8 cellular contexts compared by ENCODE assay signal in genomic region chr13:23466144-23467002, GRCh38. TPM values are rescaled to one million over a fixed set of nuclear protein-coding genes. Genes with fewer than 3 reads are reported as not detected.
A peak's percentile ranks its signal among the peaks of the same experiment; 100 is the strongest.
DNase-seq lines count a peak whose midpoint lies in the region; ATAC-seq and TF ChIP-seq lines count a peak whose summit lies in the region.

No MANE protein-coding gene starts in this region.

- no peak for TF ChIP-seq CTCF in colonic mucosa (IDR thresholded peaks at IDR 0.05)

- H3K9me3 ChIP-seq in colonic mucosa: no peaks in the 10 kb centered on the region

- H3K4me1 ChIP-seq in colonic mucosa: no peaks in the 10 kb centered on the region

- peak; percentile 41 for DNase-seq in 8988T
- DNase-seq in NCI-H2227 treated with DMSO at 0.1 percent for 48 hours (lab: John Stamatoyannopoulos, UW): peak; percentile 68
- peak; percentile 54 to 60 for DNase-seq in activated CD4-positive, alpha-beta T cell treated with anti-CD3 and anti-CD28 coated beads for 4 hours
- DNase-seq in colonic mucosa: peak; percentile 46
- DNase-seq in left kidney (ENCODE audit: low read depth, low spot score): peak; percentile 93
- DNase-seq in stimulated activated CD4-positive, alpha-beta T cell treated with anti-CD3 and anti-CD28 coated beads, Interleukin-2, amount 100 ng/mL, for 4 hours (ENCODE audit: low read depth): peak; percentile 40

- peak overlapping the region; percentile 51 for H3K27ac ChIP-seq in colonic mucosa

- ATAC-seq in GM18511 (IDR thresholded peaks at IDR 0.05; ENCODE audit: unreplicated experiment): peak; percentile 92
- ATAC-seq in HG03039 (IDR thresholded peaks at IDR 0.05; ENCODE audit: unreplicated experiment): peak; percentile 77

- peak overlapping the region in 1 of 2 donors; percentile 47 for H3K9ac ChIP-seq in colonic mucosa (ENCODE audit: low read depth in 2 of 2, low read length in 2 of 2)

- H3K4me3 ChIP-seq in colonic mucosa: peak overlapping the region; percentile 41

- H3K27me3 ChIP-seq in colonic mucosa: no peaks in the 10 kb centered on the region

- H3K36me3 ChIP-seq in colonic mucosa: no peaks in the 10 kb centered on the region

- intact Hi-C loops in colonic mucosa (cut with DNase I): loop anchor here (2.0 kb wide), 1 partner anchor 404 kb away; no protein-coding TSS in a partner anchor

RNA-seq across cellular contexts. Expression of gene SACS, which starts 32.9 kb away (rescaled TPM):
- 1 to 10 TPM; 4.9 to 5.4 TPM for total RNA-seq in colonic mucosa

Comparison
In these comparisons a context has a peak if more than half of its experiments do, and no peak if none do; other contexts are left out.
1. Peak in every context shown above with its lines: DNase-seq, ATAC-seq, H3K4me3 ChIP-seq and H3K27ac ChIP-seq.
2. DNase-seq: peak in every context shown above with its lines; median percentile 93 in left kidney; 68 in NCI-H2227 treated with DMSO at 0.1 percent for 48 hours; 57 in activated CD4-positive, alpha-beta T cell treated with anti-CD3 and anti-CD28 coated beads for 4 hours; 46 in colonic mucosa; 41 in 8988T; 40 in stimulated activated CD4-positive, alpha-beta T cell treated with anti-CD3 and anti-CD28 coated beads, Interleukin-2, amount 100 ng/mL, for 4 hours.